ENCODE assay signal across 9 cellular contexts in genomic region chr15:39578851-39579486, GRCh38. TPM values are rescaled to one million over a fixed set of nuclear protein-coding genes. Genes with fewer than 3 reads are reported as not detected.
A peak's percentile ranks its signal among the peaks of the same experiment; 100 is the strongest.
DNase-seq lines count a peak whose midpoint lies in the region; ATAC-seq and TF ChIP-seq lines count a peak whose summit lies in the region.
"Had no signal": no experiment of that assay in that cellular context is flagged by ENCODE, and none has a peak within 500 bp of the region (broad histone marks: within the 10 kb centered on the region; RNA-seq: fewer than 3 reads in every experiment).

No MANE protein-coding gene starts in this region.

- CTCF ChIA-PET in CD4-positive, alpha-beta T cell (lab: Charles Lee): interaction anchor here (1.6 kb wide), 1 partner anchor 46 kb away, joined by 7 read pairs; no protein-coding TSS in a partner anchor

- DNase-seq in CD4-positive, alpha-beta T cell: no peak
- DNase-seq in SK-MEL-5 (ENCODE audit: low read depth, low spot score) (peak; percentile 26), fibroblast of villous mesenchyme (ENCODE audit: low read depth) (no peak), trophoblast cell (no peak), NOMO-1 (lab: John Stamatoyannopoulos, UW; ENCODE audit: unreplicated experiment in 2 of 2) (no peak), cerebellar cortex (ENCODE audit: low spot score) (no peak), AML-193 (lab: John Stamatoyannopoulos, UW) (no peak)
- no peak for DNase-seq in stimulated activated effector memory CD8-positive, alpha-beta T cell treated with anti-CD3 and anti-CD28 coated beads, Interleukin-12 subunit alpha, Interleukin-12 subunit beta, amount 100 ng/mL, for 72 hours (ENCODE audit: low spot score in 2 of 2)
- DNase-seq: activated T-cell treated with anti-CD3 and anti-CD28 coated beads, Interleukin-2, amount 50 U/mL, for 4 hours had no signal

- peak overlapping the region; percentile 44 for H3K4me3 Mint-ChIP-seq in CD4-positive, alpha-beta T cell
- no peak overlapping the region for H3K4me3 Mint-ChIP-seq in stimulated activated effector memory CD8-positive, alpha-beta T cell treated with anti-CD3 and anti-CD28 coated beads, Interleukin-12 subunit alpha, Interleukin-12 subunit beta, amount 100 ng/mL, for 72 hours

- H3K4me2 ChIP-seq in trophoblast cell (ENCODE audit: low read length): no peak overlapping the region

- H3K27ac ChIP-seq in CD4-positive, alpha-beta T cell (ENCODE audit: low read depth, low read length): no peak overlapping the region
- H3K27ac ChIP-seq in trophoblast cell (ENCODE audit: low read depth, low read length): no peak overlapping the region

- H3K27me3 Mint-ChIP-seq in CD4-positive, alpha-beta T cell: peaks cover 79% of the 10 kb centered on the region

- H3K36me3 Mint-ChIP-seq in CD4-positive, alpha-beta T cell (ENCODE audit: low read depth): no peaks in the 10 kb centered on the region
- H3K36me3 Mint-ChIP-seq in stimulated activated effector memory CD8-positive, alpha-beta T cell treated with anti-CD3 and anti-CD28 coated beads, Interleukin-12 subunit alpha, Interleukin-12 subunit beta, amount 100 ng/mL, for 72 hours: no peaks in the 10 kb centered on the region

- peak overlapping the region; percentile 63 for H2BK12ac ChIP-seq in trophoblast cell (ENCODE audit: low read length)

- no peak overlapping the region for H3K4ac ChIP-seq in trophoblast cell (ENCODE audit: low read depth, low read length)

- H2BK5ac ChIP-seq in trophoblast cell (ENCODE audit: low read depth, low read length, poor library complexity): no peak overlapping the region

- no peak overlapping the region for H4K8ac ChIP-seq in trophoblast cell (ENCODE audit: low read depth, low read length)

- H2AK5ac ChIP-seq in trophoblast cell (ENCODE audit: low read length): no peak overlapping the region

- peaks cover 15% of the 10 kb centered on the region for H3K4me1 Mint-ChIP-seq in CD4-positive, alpha-beta T cell (ENCODE audit: low read depth)
- H3K4me1 Mint-ChIP-seq in stimulated activated effector memory CD8-positive, alpha-beta T cell treated with anti-CD3 and anti-CD28 coated beads, Interleukin-12 subunit alpha, Interleukin-12 subunit beta, amount 100 ng/mL, for 72 hours: peaks cover 21% of the 10 kb centered on the region

- no peak overlapping the region for H4K91ac ChIP-seq in trophoblast cell (ENCODE audit: low read depth, low read length)

- no CpG with 5 or more reads among the region's 5 CpGs for WGBS in trophoblast cell (ENCODE audit: extremely low coverage, insufficient coverage, insufficient read length)

- POLR2A ChIA-PET in CD4-positive, alpha-beta T cell (lab: Charles Lee): no interaction called here

- no peaks in the 10 kb centered on the region for H3K9me3 Mint-ChIP-seq in CD4-positive, alpha-beta T cell
- no peaks in the 10 kb centered on the region for H3K9me3 Mint-ChIP-seq in stimulated activated effector memory CD8-positive, alpha-beta T cell treated with anti-CD3 and anti-CD28 coated beads, Interleukin-12 subunit alpha, Interleukin-12 subunit beta, amount 100 ng/mL, for 72 hours
- H3K9me3 Mint-ChIP-seq: activated T-cell treated with anti-CD3 and anti-CD28 coated beads, Interleukin-2, amount 50 U/mL, for 4 hours had no signal

- in situ Hi-C loops in SK-MEL-5 (cut with HindIII; ENCODE audit: low pct_unique_long_range_greater_than_20kb, low sequenced_read_pairs): no loop called here

- peaks cover 11 to 17% of the 10 kb centered on the region in 2 experiments for H3K4me1 ChIP-seq in trophoblast cell (ENCODE audit: control insufficient read depth in 1 of 2, insufficient read depth in 2 of 2, low read length in 2 of 2)

- no peak overlapping the region for H2AFZ ChIP-seq in trophoblast cell (ENCODE audit: insufficient read depth, low read length, poor library complexity)

- H3K14ac ChIP-seq in trophoblast cell (ENCODE audit: low read length): no peak overlapping the region

- peaks cover 16% of the 10 kb centered on the region for H3K79me2 ChIP-seq in trophoblast cell (ENCODE audit: control insufficient read depth, insufficient read depth, low read length, poor library complexity)

- no peak overlapping the region for H3K27ac Mint-ChIP-seq in CD4-positive, alpha-beta T cell
- H3K27ac Mint-ChIP-seq in stimulated activated effector memory CD8-positive, alpha-beta T cell treated with anti-CD3 and anti-CD28 coated beads, Interleukin-12 subunit alpha, Interleukin-12 subunit beta, amount 100 ng/mL, for 72 hours: no peak overlapping the region

- H3K36me3 ChIP-seq in trophoblast cell (ENCODE audit: control insufficient read depth in 1 of 2, insufficient read depth in 2 of 2, low read length in 2 of 2): peaks cover 11 to 14% of the 10 kb centered on the region in 2 experiments

- ATAC-seq in CD4-positive, alpha-beta T cell (ENCODE audit: poor library complexity): no peak
- no peak for ATAC-seq in stimulated activated effector memory CD8-positive, alpha-beta T cell treated with anti-CD3 and anti-CD28 coated beads, Interleukin-12 subunit alpha, Interleukin-12 subunit beta, amount 100 ng/mL, for 72 hours
- ATAC-seq: activated T-cell treated with anti-CD3 and anti-CD28 coated beads, Interleukin-2, amount 50 U/mL, for 4 hours had no signal

- peak overlapping the region; percentile 56 for H2BK120ac ChIP-seq in trophoblast cell (ENCODE audit: insufficient read depth, low read length, poor library complexity)

- H3K79me1 ChIP-seq in trophoblast cell (ENCODE audit: low read length): peaks cover 15% of the 10 kb centered on the region

- peaks cover 28% of the 10 kb centered on the region for H3K27me3 ChIP-seq in CD4-positive, alpha-beta T cell (ENCODE audit: control insufficient read depth, insufficient read depth, low read length)
- H3K27me3 ChIP-seq in trophoblast cell (ENCODE audit: insufficient read depth, low read length): no peaks in the 10 kb centered on the region

- H3K23ac ChIP-seq in trophoblast cell (ENCODE audit: low read length): no peak overlapping the region

- no peaks in the 10 kb centered on the region for H3K9me3 ChIP-seq in CD4-positive, alpha-beta T cell (ENCODE audit: control insufficient read depth, low read length)
- peaks cover 4% of the 10 kb centered on the region for H3K9me3 ChIP-seq in trophoblast cell (ENCODE audit: insufficient read depth, low read depth, low read length)

- H4K12ac ChIP-seq in trophoblast cell (ENCODE audit: low read depth, low read length): no peak overlapping the region

- no peak overlapping the region for H3K9ac ChIP-seq in trophoblast cell (ENCODE audit: low read length)

- intact Hi-C loops in CD4-positive, alpha-beta T cell (cut with DNase I, micrococcal nuclease): loop anchor here in 1 of 2 experiments (2.0 kb wide), 1 partner anchor 760 kb away; no protein-coding TSS in a partner anchor

- TF ChIP-seq CTCF in CD4-positive, alpha-beta T cell (IDR thresholded peaks at IDR 0.05): no peak
- TF ChIP-seq CTCF in fibroblast of villous mesenchyme (IDR thresholded peaks at IDR 0.05; ENCODE audit: insufficient read depth, low read depth, low read length): peak; percentile 31

- H3K18ac ChIP-seq in trophoblast cell (ENCODE audit: low read length): no peak overlapping the region

- H3K4me3 ChIP-seq in fibroblast of villous mesenchyme (ENCODE audit: low read depth, low read length): peak overlapping the region; percentile 80
- H3K4me3 ChIP-seq in trophoblast cell (ENCODE audit: low read depth, low read length): no peak overlapping the region

RNA-seq across cellular contexts. Expression of gene THBS1, which starts 1.9 kb away (rescaled TPM):
- total RNA-seq in CD4-positive, alpha-beta T cell: 10 to 100 TPM in 1 of 2 experiments, 1 to 10 TPM in 1; 9.5 to 10.5 TPM
- 5.4 and 8.2 TPM in 2 replicates for total RNA-seq in SK-MEL-5 (2014; rRNA removed; shearing (Covaris generic))
- polyA plus RNA-seq in SK-MEL-5 (2015; cell fraction: cytosol; rRNA removed): 6.3 and 8.3 TPM in 2 replicates
- 18.6 and 28.6 TPM in 2 replicates for polyA plus RNA-seq in SK-MEL-5 (2015; cell fraction: nucleus; rRNA removed)
- total RNA-seq in fibroblast of villous mesenchyme: 7,420 and 8,241 TPM in 2 replicates
- 80.1 and 91.6 TPM in 2 replicates for polyA plus RNA-seq in trophoblast cell (2013)

Comparison
In these comparisons a context has a peak if more than half of its experiments do, and no peak if none do; other contexts are left out.
1. RNA of gene THBS1, which starts 1.9 kb away (total RNA-seq): 7,420 to 8,241 TPM in fibroblast of villous mesenchyme; 9.5 to 10.5 TPM in CD4-positive, alpha-beta T cell and 5.4 to 8.2 TPM in SK-MEL-5; every median in the first group is over 100 times any median in the second.